ENCODE assay signal across 21 cellular contexts in the genomic region with DNA sequence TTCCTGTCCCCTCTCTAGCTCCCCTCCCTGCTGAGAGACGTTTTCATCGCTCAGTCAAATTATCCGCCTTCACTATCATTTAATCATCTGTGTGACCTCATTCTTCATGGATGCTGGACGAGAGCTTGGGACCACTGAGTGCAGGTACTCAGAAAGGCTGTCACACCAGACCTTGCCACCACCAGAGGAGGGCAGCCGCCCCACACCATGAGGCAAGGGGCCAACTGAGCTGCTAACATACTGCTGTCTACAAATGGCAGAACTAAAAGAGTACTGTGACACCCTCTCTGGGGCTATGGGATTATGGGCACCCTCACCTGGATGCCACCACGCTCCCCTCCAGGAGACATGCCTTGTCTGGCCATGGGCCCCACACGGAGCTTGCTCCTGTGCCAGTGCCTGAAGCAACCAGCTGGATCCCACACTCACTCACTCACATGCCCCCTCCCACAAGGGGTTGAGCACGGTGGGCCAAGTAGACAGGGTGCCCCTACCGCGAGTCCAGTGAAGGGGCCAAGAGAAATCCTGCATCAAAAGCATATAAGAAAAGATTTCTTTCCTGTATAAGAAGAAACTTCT.
DNase-seq lines count a peak whose midpoint lies in the region; ATAC-seq and TF ChIP-seq lines count a peak whose summit lies in the region.
"Had no signal": no experiment of that assay in that cellular context is flagged by ENCODE, and none has a peak within 500 bp of the region (broad histone marks: within the 10 kb centered on the region; RNA-seq: fewer than 3 reads in every experiment).

No MANE protein-coding gene starts in this region.

- no peaks in the 10 kb centered on the region for H3K79me2 ChIP-seq in Karpas-422 (ENCODE audit: low read length)

- BruUV-seq in Calu3 (replicated peaks; lab: Mats Ljungman, UMichigan) = no TSS peak

- WGBS in endodermal cell (ENCODE audit: insufficient coverage in 1 of 2, insufficient read length in 1 of 2), 2 experiments = 91 to 93% methylated on average over 5 to 10 of the region's 10 CpGs
- WGBS in lower leg skin, 2 donors = 83 to 86% methylated on average over 9 to 10 of the region's 10 CpGs

- H3K27ac Mint-ChIP-seq in endodermal cell (no peak overlapping the region), Calu3 (ENCODE audit: unreplicated experiment) (no peak overlapping the region)
- H3K27ac Mint-ChIP-seq: CD4-positive, CD25-positive, alpha-beta regulatory T cell; HFFc6 had no signal

- H3K27me3 ChIP-seq in Karpas-422 (ENCODE audit: low read length) = no peaks in the 10 kb centered on the region
- H3K27me3 ChIP-seq in endodermal cell (ENCODE audit: control insufficient read depth, insufficient read depth, low read length, poor library complexity, severe bottlenecking) = no peaks in the 10 kb centered on the region
- H3K27me3 ChIP-seq: MG63, SJSA1 had no signal

- ATAC-seq in sciatic nerve = peak; percentile 13
- ATAC-seq in GM21723 (IDR thresholded peaks at IDR 0.05; ENCODE audit: unreplicated experiment) = no peak

- H3K9me3 Mint-ChIP-seq in endodermal cell = peaks cover 5% of the 10 kb centered on the region
- H3K9me3 Mint-ChIP-seq in Calu3 (ENCODE audit: low read depth, unreplicated experiment) = no peaks in the 10 kb centered on the region

- DNase-seq in Karpas-422 = peak; percentile 56
- no peak for DNase-seq in endodermal cell
- no peak for DNase-seq in sciatic nerve (ENCODE audit: low spot score)
- no peak for DNase-seq in activated T-cell treated with anti-CD3 and anti-CD28 coated beads, Interleukin-2, amount 50 U/mL, for 1 hour
- DNase-seq in lower leg skin (ENCODE audit: low spot score in 2 of 2) = no peak
- DNase-seq in Calu3 = no peak
- DNase-seq: CD4-positive, CD25-positive, alpha-beta regulatory T cell; GOT3; HFFc6; KBM-7; MG63; NCI-H2029 treated with DMSO at 0.1 percent for 48 hours; NCI-H446 treated with DMSO at 0.1 percent for 48 hours; NCI-H526; NCI-H82; PC-9; Right ventricle myocardium superior had no signal

- H3K36me3 Mint-ChIP-seq in endodermal cell (ENCODE audit: low read depth) (no peaks in the 10 kb centered on the region), Calu3 (ENCODE audit: insufficient read depth, unreplicated experiment) (no peaks in the 10 kb centered on the region)
- H3K36me3 Mint-ChIP-seq: CD4-positive, CD25-positive, alpha-beta regulatory T cell had no signal

- H3K4me3 ChIP-seq in Karpas-422 (ENCODE audit: low read length) (no peak overlapping the region), endodermal cell (ENCODE audit: low read length) (peak overlapping the region; percentile 39), lower leg skin (ENCODE audit: low read depth, poor library complexity, severe bottlenecking) (no peak overlapping the region)
- H3K4me3 ChIP-seq: HAP-1, MG63, PC-9, SJSA1 had no signal

- no peak overlapping the region for H3K4me2 ChIP-seq in Karpas-422 (ENCODE audit: low read depth, low read length, poor library complexity, severe bottlenecking)
- H3K4me2 ChIP-seq: PC-9 had no signal

- intact Hi-C loops in sciatic nerve (cut with DNase I) = loop anchor here (5.0 kb wide), 1 partner anchor 629 kb away; no protein-coding TSS in a partner anchor
- intact Hi-C loops in lower leg skin (cut with DNase I; ENCODE audit: low total_unique reads) = loop anchor here (5.0 kb wide), 1 partner anchor 311 kb away; no protein-coding TSS in a partner anchor
- intact Hi-C loops in Calu3 (cut with micrococcal nuclease; ENCODE audit: unreplicated experiment) = no loop called here

- H2AFZ ChIP-seq in Karpas-422 (ENCODE audit: low read length) = no peak overlapping the region
- H2AFZ ChIP-seq: PC-9 had no signal

- CTCF ChIA-PET in Calu3 (lab: Charles Lee) = no interaction called here

- H3K27ac ChIP-seq in C4-2B (peak overlapping the region; percentile 61), Karpas-422 (ENCODE audit: low read length) (no peak overlapping the region), endodermal cell (ENCODE audit: low read depth, low read length) (no peak overlapping the region)
- H3K27ac ChIP-seq: PC-9, SJSA1 had no signal

- no peak overlapping the region for H3K4me3 Mint-ChIP-seq in endodermal cell
- H3K4me3 Mint-ChIP-seq in Calu3 (ENCODE audit: low read depth, unreplicated experiment) = no peak overlapping the region
- H3K4me3 Mint-ChIP-seq: CD4-positive, CD25-positive, alpha-beta regulatory T cell; HFFc6 had no signal

- H3K36me3 ChIP-seq in Karpas-422 (ENCODE audit: insufficient read depth, low read length) (no peaks in the 10 kb centered on the region), endodermal cell (ENCODE audit: control insufficient read depth, insufficient read depth, low read length) (no peaks in the 10 kb centered on the region)
- H3K36me3 ChIP-seq: HAP-1, MG63, SJSA1 had no signal

- H3K9ac ChIP-seq in Karpas-422 (ENCODE audit: low read length) (no peak overlapping the region), endodermal cell (ENCODE audit: extremely low read depth, low read length, poor library complexity, severe bottlenecking) (no peak overlapping the region)

- TF ChIP-seq POLR2A in lower leg skin (IDR thresholded peaks at IDR 0.05) = no peak

- H3K9me3 ChIP-seq in Karpas-422 (ENCODE audit: low read length) (no peaks in the 10 kb centered on the region), endodermal cell (ENCODE audit: control insufficient read depth, low read length) (peaks cover 12% of the 10 kb centered on the region)
- H3K9me3 ChIP-seq: HAP-1, MG63, SJSA1 had no signal

- H3K4me1 Mint-ChIP-seq in endodermal cell (peaks cover 15% of the 10 kb centered on the region), Calu3 (ENCODE audit: low read depth, unreplicated experiment) (peaks cover 7% of the 10 kb centered on the region)
- H3K4me1 Mint-ChIP-seq: CD4-positive, CD25-positive, alpha-beta regulatory T cell had no signal

- TF ChIP-seq CTCF in C4-2B (conservative IDR thresholded peaks at IDR 0.05) (no peak), endodermal cell (conservative IDR thresholded peaks at IDR 0.05) (no peak), lower leg skin (IDR thresholded peaks at IDR 0.05) (no peak), Calu3 (IDR thresholded peaks at IDR 0.05; ENCODE audit: unreplicated experiment) (no peak)

- no peaks in the 10 kb centered on the region for H3K9me2 ChIP-seq in Karpas-422 (replicated peaks; ENCODE audit: insufficient read depth, low read length)

- no peaks in the 10 kb centered on the region for H3K4me1 ChIP-seq in Karpas-422 (ENCODE audit: low read length)
- H3K4me1 ChIP-seq in endodermal cell (ENCODE audit: control insufficient read depth, insufficient read depth, low read length) = no peaks in the 10 kb centered on the region
- H3K4me1 ChIP-seq: HAP-1, SJSA1 had no signal

- no peaks in the 10 kb centered on the region for H4K20me1 ChIP-seq in Karpas-422 (ENCODE audit: insufficient read depth, low read depth, low read length)

- H3K27me3 Mint-ChIP-seq in endodermal cell (ENCODE audit: insufficient read depth) (no peaks in the 10 kb centered on the region), Calu3 (ENCODE audit: unreplicated experiment) (no peaks in the 10 kb centered on the region)
- H3K27me3 Mint-ChIP-seq: CD4-positive, CD25-positive, alpha-beta regulatory T cell had no signal
